In genomic region chr5:160500776-160501175, GRCh38 we compare ENCODE assay signal across 14 cellular contexts.
DNase-seq lines count a peak whose midpoint lies in the region; ATAC-seq, FAIRE-seq and TF ChIP-seq lines count a peak whose summit lies in the region.
"Had no signal": no experiment of that assay in that cellular context is flagged by ENCODE, and none has a peak within 500 bp of the region (broad histone marks: within the 10 kb centered on the region; RNA-seq: fewer than 3 reads in every experiment).

No MANE protein-coding gene starts in this region.

- H3K4me3 ChIP-seq in lower leg skin (ENCODE audit: low read depth, poor library complexity, severe bottlenecking) (no peak overlapping the region), sigmoid colon (no peak overlapping the region), Caco-2 (ENCODE audit: low read depth, low read length) (no peak overlapping the region)
- H3K4me3 ChIP-seq: adrenal gland, BLaER1, esophagus squamous epithelium had no signal

- H3K4me1 Mint-ChIP-seq in memory B cell (peaks cover 17% of the 10 kb centered on the region), Caco-2 (ENCODE audit: low read depth, unreplicated experiment) (no peaks in the 10 kb centered on the region)

- CTCF ChIA-PET in Caco-2 (lab: Charles Lee): interaction anchor here (0.7 kb wide), 1 partner anchor 62 kb away, joined by 3 read pairs; no protein-coding TSS in a partner anchor

- no peak overlapping the region for H3K4me3 Mint-ChIP-seq in memory B cell
- H3K4me3 Mint-ChIP-seq in Caco-2 (ENCODE audit: unreplicated experiment): no peak overlapping the region
- H3K4me3 Mint-ChIP-seq: activated CD4-positive, alpha-beta T cell treated with anti-CD3 and anti-CD28 coated beads for 36 hours; activated T-cell treated with anti-CD3 and anti-CD28 coated beads, Interleukin-2, amount 50 U/mL, for 4 hours; T-cell had no signal

- H3K27ac ChIP-seq in sigmoid colon: no peak overlapping the region
- H3K27ac ChIP-seq: adrenal gland, BLaER1, esophagus squamous epithelium had no signal

- 52 to 55% methylated on average over 1 of the region's 1 CpG for WGBS in lower leg skin, 2 donors
- WGBS in sigmoid colon, 2 donors: 69 to 90% methylated on average over 1 of the region's 1 CpG

- no peak for TF ChIP-seq CTCF in lower leg skin (IDR thresholded peaks at IDR 0.05)
- TF ChIP-seq CTCF in sigmoid colon (IDR thresholded peaks at IDR 0.05): no peak
- TF ChIP-seq CTCF in Caco-2 (IDR thresholded peaks at IDR 0.05; ENCODE audit: insufficient read depth in 1 of 2, low read depth in 1 of 2, low read length in 1 of 2, severe bottlenecking in 1 of 2, unreplicated experiment in 1 of 2): no peak

- H3K27ac Mint-ChIP-seq in memory B cell (no peak overlapping the region), Caco-2 (ENCODE audit: unreplicated experiment) (no peak overlapping the region)
- H3K27ac Mint-ChIP-seq: activated CD4-positive, alpha-beta T cell treated with anti-CD3 and anti-CD28 coated beads for 36 hours; T-cell had no signal

- no peaks in the 10 kb centered on the region for H3K4me1 ChIP-seq in sigmoid colon
- H3K4me1 ChIP-seq in Caco-2: no peaks in the 10 kb centered on the region
- H3K4me1 ChIP-seq: adrenal gland, esophagus squamous epithelium had no signal

- ATAC-seq in HG02852 (IDR thresholded peaks at IDR 0.05; ENCODE audit: unreplicated experiment) (peak; percentile 36), memory B cell (ENCODE audit: low read depth) (peak; percentile 37)
- ATAC-seq: activated CD4-positive, alpha-beta T cell treated with anti-CD3 and anti-CD28 coated beads for 36 hours; activated T-cell treated with anti-CD3 and anti-CD28 coated beads, Interleukin-2, amount 50 U/mL, for 4 hours; T-cell had no signal

- peaks cover 2% of the 10 kb centered on the region for H3K9me3 Mint-ChIP-seq in memory B cell
- H3K9me3 Mint-ChIP-seq in Caco-2 (ENCODE audit: unreplicated experiment): no peaks in the 10 kb centered on the region
- H3K9me3 Mint-ChIP-seq: activated T-cell treated with anti-CD3 and anti-CD28 coated beads, Interleukin-2, amount 50 U/mL, for 4 hours; T-cell had no signal

- peak; percentile 63 for FAIRE-seq in GM18507 (lab: Jason Lieb, UNC)

- intact Hi-C loops in lower leg skin (cut with DNase I; ENCODE audit: low total_unique reads): loop anchor here (10.0 kb wide), 1 partner anchor 1844 kb away; no protein-coding TSS in a partner anchor
- intact Hi-C loops in sigmoid colon (cut with DNase I): no loop called here
- intact Hi-C loops in Caco-2 (cut with micrococcal nuclease; ENCODE audit: unreplicated experiment): no loop called here

- H3K9me3 ChIP-seq in sigmoid colon (no peaks in the 10 kb centered on the region), Caco-2 (no peaks in the 10 kb centered on the region)
- H3K9me3 ChIP-seq: adrenal gland, BLaER1, esophagus squamous epithelium had no signal

- H3K27me3 ChIP-seq in sigmoid colon (peaks cover 0 to 3% (median 0%) of the 10 kb centered on the region in 3 donors), Caco-2 (replicated peaks; ENCODE audit: control insufficient read depth, insufficient read depth, low read length) (no peaks in the 10 kb centered on the region)
- H3K27me3 ChIP-seq: adrenal gland, BLaER1, esophagus squamous epithelium had no signal

- DNase-seq in GM18507 (ENCODE audit: extremely low spot score, insufficient read length, low read depth) (no peak), NOMO-1 (lab: John Stamatoyannopoulos, UW; ENCODE audit: unreplicated experiment in 2 of 2) (peak; percentile 67 to 87), memory B cell (ENCODE audit: low spot score in 2 of 2) (no peak), lower leg skin (ENCODE audit: low spot score in 2 of 2) (no peak), sigmoid colon (no peak), Caco-2 (no peak), NCI-H2171 (lab: John Stamatoyannopoulos, UW) (no peak)
- DNase-seq: activated CD4-positive, alpha-beta T cell treated with anti-CD3 and anti-CD28 coated beads for 36 hours; activated T-cell treated with anti-CD3 and anti-CD28 coated beads, Interleukin-2, amount 50 U/mL, for 4 hours; esophagus squamous epithelium had no signal

- POLR2A ChIA-PET in Caco-2 (lab: Charles Lee): no interaction called here

- TF ChIP-seq POLR2A in lower leg skin (IDR thresholded peaks at IDR 0.05): no peak
- TF ChIP-seq POLR2A in sigmoid colon (IDR thresholded peaks at IDR 0.05): no peak

- peaks cover 7% of the 10 kb centered on the region for H3K27me3 Mint-ChIP-seq in memory B cell
- no peaks in the 10 kb centered on the region for H3K27me3 Mint-ChIP-seq in Caco-2 (ENCODE audit: insufficient read depth, unreplicated experiment)
- H3K27me3 Mint-ChIP-seq: activated CD4-positive, alpha-beta T cell treated with anti-CD3 and anti-CD28 coated beads for 36 hours had no signal

- no peak for TF ChIP-seq EP300 in sigmoid colon (IDR thresholded peaks at IDR 0.05)

- no peaks in the 10 kb centered on the region for H3K36me3 Mint-ChIP-seq in memory B cell
- no peaks in the 10 kb centered on the region for H3K36me3 Mint-ChIP-seq in Caco-2 (ENCODE audit: insufficient read depth, unreplicated experiment)
- H3K36me3 Mint-ChIP-seq: T-cell had no signal

- H3K36me3 ChIP-seq in sigmoid colon (no peaks in the 10 kb centered on the region), Caco-2 (ENCODE audit: control insufficient read depth, insufficient read depth, low read length) (no peaks in the 10 kb centered on the region)
- H3K36me3 ChIP-seq: adrenal gland, BLaER1, esophagus squamous epithelium had no signal

- no TSS peak for BruUV-seq in Caco-2 (replicated peaks; lab: Mats Ljungman, UMichigan)

Comparison
In these comparisons a context has a peak if more than half of its experiments do, and no peak if none do; other contexts are left out.
1. DNase-seq: peak in NOMO-1 (2 of 2); none in GM18507 (single experiment), memory B cell (0 of 2), lower leg skin (0 of 2), sigmoid colon (single experiment), Caco-2 (0 of 2) and NCI-H2171 (single experiment).